21 cellular contexts compared by ENCODE assay signal in the genomic region with DNA sequence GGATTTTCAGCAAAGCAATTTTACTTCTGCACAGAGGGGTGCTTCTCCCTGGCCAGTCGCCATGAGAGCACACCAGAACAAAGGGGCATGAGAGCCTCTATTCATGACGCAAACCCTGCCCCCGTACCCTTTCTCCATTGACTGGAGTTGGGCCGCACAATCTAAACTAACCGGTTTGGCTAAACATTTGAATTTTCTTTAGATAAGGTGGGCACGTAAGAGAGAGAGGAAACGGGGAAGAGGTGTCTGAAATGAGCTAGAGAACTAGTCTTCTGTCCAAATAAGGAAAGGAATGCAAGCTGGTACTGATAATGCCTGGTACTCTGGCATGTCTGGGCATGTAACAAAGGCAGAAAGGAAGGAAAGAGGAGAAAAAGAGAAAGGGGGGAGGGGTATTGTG. TPM values are rescaled to one million over a fixed set of nuclear protein-coding genes. Genes with fewer than 3 reads are reported as not detected.
A peak's percentile ranks its signal among the peaks of the same experiment; 100 is the strongest.
DNase-seq lines count a peak whose midpoint lies in the region; ATAC-seq and TF ChIP-seq lines count a peak whose summit lies in the region.
"Had no signal": no experiment of that assay in that cellular context is flagged by ENCODE, and none has a peak within 500 bp of the region (broad histone marks: within the 10 kb centered on the region; RNA-seq: fewer than 3 reads in every experiment).

No MANE protein-coding gene starts in this region.

- CTCF ChIA-PET in IMR-90 (lab: Yijun Ruan, JAX): interaction anchor here (1.8 kb wide), 1 partner anchor 8 kb away, joined by 4 read pairs; no protein-coding TSS in a partner anchor

- 0 out of 2 replicates have a peak overlapping the region, but pooled peaks have one; percentile 6 for H3K14ac ChIP-seq in IMR-90 (replicated peaks; ENCODE audit: low read depth, low read length)

- TF ChIP-seq CTCF in IMR-90 (conservative IDR thresholded peaks at IDR 0.05; ENCODE audit: low read depth, low read length) (no peak), cardiac fibroblast (IDR thresholded peaks at IDR 0.05; ENCODE audit: low read depth, low read length) (no peak)

- WGBS in IMR-90 (ENCODE audit: extremely low coverage in 2 of 2, insufficient read length in 1 of 2), 2 experiments: 67% methylated on average over 4 of the region's 7 CpGs; no CpG with 5 or more reads in 1 of the 2 experiments

- no peaks in the 10 kb centered on the region for H3K4me1 ChIP-seq in IMR-90 (ENCODE audit: control insufficient read depth, insufficient read depth, low read length)
- H3K4me1 ChIP-seq: adrenal gland had no signal

- H3K18ac ChIP-seq in IMR-90 (ENCODE audit: low read depth, low read length): no peak overlapping the region

- H4K91ac ChIP-seq in IMR-90 (ENCODE audit: insufficient read depth, low read depth, low read length): peak overlapping the region; percentile 37; the same call in 1 of the 2 replicates

- H4K8ac ChIP-seq in IMR-90 (ENCODE audit: low read depth in 2 of 2, low read length in 2 of 2): peak overlapping the region in 1 of 2 experiments; percentile 55; a peak in 1 of 4 replicates

- in situ Hi-C loops in IMR-90 (cut with MboI; ENCODE audit: low sequenced_read_pairs): no loop called here

- H3K4me2 ChIP-seq in IMR-90 (ENCODE audit: low read depth, low read length): no peak overlapping the region

- no peaks in the 10 kb centered on the region for H3K79me1 ChIP-seq in IMR-90 (ENCODE audit: low read depth in 1 of 2, low read length in 2 of 2)

- H2BK5ac ChIP-seq in IMR-90 (ENCODE audit: low read depth, low read length, poor library complexity, severe bottlenecking): no peak overlapping the region

- H4K20me1 ChIP-seq in IMR-90 (ENCODE audit: insufficient read depth, low read length): no peaks in the 10 kb centered on the region

- H3K56ac ChIP-seq in IMR-90 (ENCODE audit: extremely low read depth, insufficient read depth, low read length): no peak overlapping the region

- dilution Hi-C loops in IMR-90 (cut with HindIII; ENCODE audit: low sequenced_read_pairs, unreplicated experiment): no loop called here

- peaks cover 3% of the 10 kb centered on the region for H3K9me3 Mint-ChIP-seq in stimulated activated effector memory CD8-positive, alpha-beta T cell treated with anti-CD3 and anti-CD28 coated beads, Interleukin-12 subunit alpha, Interleukin-12 subunit beta, amount 100 ng/mL, for 72 hours

- no peaks in the 10 kb centered on the region for H3K36me3 ChIP-seq in IMR-90 (ENCODE audit: control insufficient read depth, insufficient read depth, low read length)
- H3K36me3 ChIP-seq: adrenal gland had no signal

- H2AK9ac ChIP-seq in IMR-90 (replicated peaks; ENCODE audit: low read depth, low read length, poor library complexity): no peak overlapping the region

- H3K4me1 Mint-ChIP-seq in stimulated activated effector memory CD8-positive, alpha-beta T cell treated with anti-CD3 and anti-CD28 coated beads, Interleukin-12 subunit alpha, Interleukin-12 subunit beta, amount 100 ng/mL, for 72 hours: no peaks in the 10 kb centered on the region
- H3K4me1 Mint-ChIP-seq: activated T-helper 17 cell treated with anti-CD3 and anti-CD28 coated beads, Interleukin-2, amount 50 U/mL, for 72 hours; naive B cell had no signal

- intact Hi-C loops in IMR-90 (cut with micrococcal nuclease): no loop called here

- TF ChIP-seq POLR2A in IMR-90 (IDR thresholded peaks at IDR 0.05; ENCODE audit: low read depth, low read length): no peak

- DNase-seq in EH (ENCODE audit: low read depth) (peak; percentile 9), IMR-90 (no peak), cardiac fibroblast (ENCODE audit: low read depth in 2 of 2) (peak; percentile 4 to 7), myocyte (ENCODE audit: low read depth) (peak; percentile 40), inferior parietal cortex (ENCODE audit: extremely low spot score) (no peak)
- DNase-seq in stimulated activated effector memory CD8-positive, alpha-beta T cell treated with anti-CD3 and anti-CD28 coated beads, Interleukin-12 subunit alpha, Interleukin-12 subunit beta, amount 100 ng/mL, for 72 hours (ENCODE audit: low spot score in 2 of 2): no peak
- DNase-seq in stimulated activated CD8-positive, alpha-beta memory T cell treated with anti-CD3 and anti-CD28 coated beads, Interleukin-4, amount 100 ng/mL, for 48 hours: no peak
- DNase-seq: activated CD8-positive, alpha-beta T cell treated with anti-CD3 and anti-CD28 coated beads, Interleukin-2, amount 10 ng/mL, durations not matched to agents 7 days and 5 days; adrenal gland; hippocampal formation; Kasumi-1; left ventricle myocardium superior; naive B cell; NCI-H1436 treated with DMSO at 0.1 percent for 48 hours; NCI-H446 treated with DMSO at 0.1 percent for 48 hours; OCI-M1; stimulated activated CD4-positive, alpha-beta T cell treated with anti-CD3 and anti-CD28 coated beads, Interleukin-15, amount 100 ng/mL, for 24 hours had no signal

- no peak overlapping the region; the same call in 2 of the 3 replicates for H2BK15ac ChIP-seq in IMR-90 (ENCODE audit: low read depth, low read length)

- H3K27ac Mint-ChIP-seq in stimulated activated effector memory CD8-positive, alpha-beta T cell treated with anti-CD3 and anti-CD28 coated beads, Interleukin-12 subunit alpha, Interleukin-12 subunit beta, amount 100 ng/mL, for 72 hours: no peak overlapping the region
- H3K27ac Mint-ChIP-seq: activated CD8-positive, alpha-beta T cell treated with anti-CD3 and anti-CD28 coated beads, Interleukin-2, amount 10 ng/mL, durations not matched to agents 7 days and 5 days; activated T-helper 17 cell treated with anti-CD3 and anti-CD28 coated beads, Interleukin-2, amount 50 U/mL, for 72 hours; dendritic cell treated with granulocyte-macrophage colony-stimulating factor and Interleukin-4, amounts not matched to agents 40 ng/mL and 50 ng/mL, for 4 days; naive B cell had no signal

- peak overlapping the region; percentile 46; the same call in 1 of the 2 replicates for H2BK120ac ChIP-seq in IMR-90 (ENCODE audit: low read depth, low read length)

- no peak overlapping the region for H3K4me3 Mint-ChIP-seq in stimulated activated effector memory CD8-positive, alpha-beta T cell treated with anti-CD3 and anti-CD28 coated beads, Interleukin-12 subunit alpha, Interleukin-12 subunit beta, amount 100 ng/mL, for 72 hours
- H3K4me3 Mint-ChIP-seq: activated CD8-positive, alpha-beta T cell treated with anti-CD3 and anti-CD28 coated beads, Interleukin-2, amount 10 ng/mL, durations not matched to agents 7 days and 5 days; activated T-helper 17 cell treated with anti-CD3 and anti-CD28 coated beads, Interleukin-2, amount 50 U/mL, for 72 hours; dendritic cell treated with granulocyte-macrophage colony-stimulating factor and Interleukin-4, amounts not matched to agents 40 ng/mL and 50 ng/mL, for 4 days had no signal

- TF ChIP-seq RAD21 in IMR-90 (IDR thresholded peaks at IDR 0.05; ENCODE audit: low read length): no peak

- no peak overlapping the region for H2AK5ac ChIP-seq in IMR-90 (ENCODE audit: low read depth, low read length)

- H3K4me3 ChIP-seq in IMR-90 (ENCODE audit: insufficient read depth, low read depth, low read length) (no peak overlapping the region), cardiac fibroblast (replicated peaks in 1 of 2; ENCODE audit: low read depth in 2 of 2, low read length in 2 of 2) (no peak overlapping the region)
- H3K4me3 ChIP-seq: adrenal gland had no signal

- H4K5ac ChIP-seq in IMR-90 (ENCODE audit: low read depth, low read length): 0 out of 2 replicates have a peak overlapping the region, but pooled peaks have one; percentile 20

- POLR2A ChIA-PET in IMR-90 (lab: Charles Lee; ENCODE audit: unreplicated experiment): no interaction called here

- no peaks in the 10 kb centered on the region for H3K9me1 ChIP-seq in IMR-90 (ENCODE audit: insufficient read depth, low read length)

- H3K27me3 ChIP-seq in IMR-90 (ENCODE audit: control insufficient read depth, insufficient read depth, low read length): no peaks in the 10 kb centered on the region
- H3K27me3 ChIP-seq: adrenal gland had no signal

- no TSS peak for BruUV-seq in IMR-90 (replicated peaks; lab: Mats Ljungman, UMichigan)

- no peak overlapping the region for H3K23ac ChIP-seq in IMR-90 (ENCODE audit: low read depth, low read length)

- ATAC-seq in IMR-90 (ENCODE audit: low read depth) (no peak), HG02642 (IDR thresholded peaks at IDR 0.05; ENCODE audit: poor library complexity, unreplicated experiment) (no peak)
- no peak for ATAC-seq in stimulated activated effector memory CD8-positive, alpha-beta T cell treated with anti-CD3 and anti-CD28 coated beads, Interleukin-12 subunit alpha, Interleukin-12 subunit beta, amount 100 ng/mL, for 72 hours
- ATAC-seq: activated CD8-positive, alpha-beta T cell treated with anti-CD3 and anti-CD28 coated beads, Interleukin-2, amount 10 ng/mL, durations not matched to agents 7 days and 5 days; activated T-helper 17 cell treated with anti-CD3 and anti-CD28 coated beads, Interleukin-2, amount 50 U/mL, for 72 hours; left ventricle myocardium superior had no signal

- no peaks in the 10 kb centered on the region for H3K36me3 Mint-ChIP-seq in stimulated activated effector memory CD8-positive, alpha-beta T cell treated with anti-CD3 and anti-CD28 coated beads, Interleukin-12 subunit alpha, Interleukin-12 subunit beta, amount 100 ng/mL, for 72 hours

- no peaks in the 10 kb centered on the region for H3K9me3 ChIP-seq in IMR-90 (ENCODE audit: control insufficient read depth, insufficient read depth, low read length)

- no peak overlapping the region for H3K9ac ChIP-seq in IMR-90 (ENCODE audit: low read depth, low read length)

- no peak overlapping the region for H3K27ac ChIP-seq in IMR-90 (ENCODE audit: insufficient read depth, low read length)
- H3K27ac ChIP-seq: adrenal gland, HL-60 had no signal

- no peak overlapping the region for H2AFZ ChIP-seq in IMR-90 (replicated peaks; ENCODE audit: low read length, poor library complexity)

- no peak overlapping the region for H2BK20ac ChIP-seq in IMR-90 (ENCODE audit: low read depth, low read length)

- H3K4ac ChIP-seq in IMR-90 (ENCODE audit: low read depth, low read length): no peak overlapping the region

TF ChIP-seq in IMR-90, 13 proteins besides CTCF, POLR2A, EP300 and RAD21 (continues in another document):
- TF ChIP-seq CHD1 (IDR thresholded peaks at IDR 0.05; ENCODE audit: low read depth, low read length) (no peak), SMC3 (IDR thresholded peaks at IDR 0.05; ENCODE audit: low read depth, low read length) (no peak), FOS (IDR thresholded peaks at IDR 0.05; ENCODE audit: low read depth, low read length) (no peak), CEBPB (IDR thresholded peaks at IDR 0.05; ENCODE audit: low read depth, low read length) (no peak), MAZ (IDR thresholded peaks at IDR 0.05; ENCODE audit: borderline replicate concordance, low read depth, low read length) (no peak)

RNA-seq across cellular contexts. Expression of gene SCIN, which starts 13.2 kb away (rescaled TPM):
- total RNA-seq in IMR-90 (2012; rRNA removed) (under 0.01 TPM in 1 of 2 replicates, not detected in the other), myocyte (1.7 and 2.6 TPM in 2 replicates)
- polyA plus RNA-seq in IMR-90 (2012; rRNA removed): 0.05 TPM in 1 of 2 replicates, not detected in the other
- not detected in 2 replicates for polyA plus RNA-seq in IMR-90 (2012; cell fraction: cytosol; rRNA removed)
- not detected in 2 replicates for polyA plus RNA-seq in IMR-90 (2012; cell fraction: nucleus; rRNA removed; ENCODE audit: low replicate concordance)
- 1.2 TPM for polyA plus RNA-seq in myocyte (2012)

Comparison
In these comparisons a context has a peak if more than half of its experiments do, and no peak if none do; other contexts are left out.
1. DNase-seq: peak in EH (single experiment), cardiac fibroblast (2 of 2) and myocyte (single experiment); none in IMR-90 (single experiment), inferior parietal cortex (single experiment), stimulated activated effector memory CD8-positive, alpha-beta T cell treated with anti-CD3 and anti-CD28 coated beads, Interleukin-12 subunit alpha, Interleukin-12 subunit beta, amount 100 ng/mL, for 72 hours (0 of 2) and stimulated activated CD8-positive, alpha-beta memory T cell treated with anti-CD3 and anti-CD28 coated beads, Interleukin-4, amount 100 ng/mL, for 48 hours (single experiment).